ENCODE assay signal across 8 cellular contexts in the genomic region with DNA sequence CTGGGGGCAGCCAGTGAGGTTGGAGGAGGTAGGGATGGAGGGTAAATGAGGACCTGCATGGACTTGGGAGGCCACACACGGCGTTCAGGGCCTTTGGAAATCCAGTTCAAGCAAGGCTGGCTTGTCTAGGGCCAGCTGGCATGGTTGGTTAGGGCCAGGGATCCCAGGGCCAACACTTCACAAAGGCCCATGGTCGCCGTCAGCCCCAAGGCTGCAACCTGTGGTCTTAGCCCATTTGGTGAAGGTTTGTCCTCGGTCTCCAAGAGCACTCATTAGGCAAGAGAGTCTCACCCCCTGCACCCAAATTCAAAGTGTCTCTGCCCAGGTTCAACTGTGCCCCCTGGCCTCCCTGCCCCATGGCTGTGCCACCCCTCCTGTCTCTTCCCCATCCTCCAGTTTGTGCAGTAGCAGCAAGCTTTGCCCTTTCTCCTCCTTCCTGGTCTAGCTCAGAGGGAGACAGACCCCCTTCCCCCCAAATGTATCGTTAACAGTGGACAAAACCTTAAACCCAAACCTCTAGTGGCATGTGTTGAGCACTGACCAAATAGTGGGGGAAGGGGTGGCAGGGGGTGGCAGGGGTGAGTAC.
A peak's percentile ranks its signal among the peaks of the same experiment; 100 is the strongest.
DNase-seq lines count a peak whose midpoint lies in the region; ATAC-seq and TF ChIP-seq lines count a peak whose summit lies in the region.

No MANE protein-coding gene starts in this region.

- ATAC-seq in GM23338 (peak; percentile 1; the same call in 1 of the 3 replicates), GM21529 (IDR thresholded peaks at IDR 0.05; ENCODE audit: unreplicated experiment) (no peak)

- H3K27ac ChIP-seq in GM23338 (ENCODE audit: low read depth) (no peak overlapping the region), PC-9 (no peak overlapping the region), trophoblast cell (ENCODE audit: low read depth, low read length) (no peak overlapping the region)

- no peak overlapping the region for H2BK120ac ChIP-seq in trophoblast cell (ENCODE audit: insufficient read depth, low read length, poor library complexity)

- H3K18ac ChIP-seq in trophoblast cell (ENCODE audit: low read length), result no peak overlapping the region

- H3K36me3 ChIP-seq in GM23338 (ENCODE audit: insufficient read depth) (no peaks in the 10 kb centered on the region), PC-9 (ENCODE audit: low read depth) (no peaks in the 10 kb centered on the region), trophoblast cell (ENCODE audit: control insufficient read depth in 1 of 2, insufficient read depth in 2 of 2, low read length in 2 of 2) (no peaks in the 10 kb centered on the region)

- no peak overlapping the region for H2BK12ac ChIP-seq in trophoblast cell (ENCODE audit: low read length)

- H3F3A ChIP-seq in GM23338 (replicated peaks; ENCODE audit: low read depth) (0 out of 2 replicates have a peak, but pooled peaks cover 3% of the 10 kb centered on the region), PC-9 (ENCODE audit: insufficient read depth, low read depth) (peaks cover 23% of the 10 kb centered on the region)

- H4K12ac ChIP-seq in trophoblast cell (ENCODE audit: low read depth, low read length), result no peak overlapping the region

- H3K4me3 Mint-ChIP-seq in GM23338, result peak overlapping the region; percentile 82

- H4K20me1 ChIP-seq in GM23338 (replicated peaks; ENCODE audit: insufficient read depth), result no peaks in the 10 kb centered on the region
- no peaks in the 10 kb centered on the region for H4K20me1 ChIP-seq in PC-9 (ENCODE audit: insufficient read depth)

- no CpG with 5 or more reads among the region's 6 CpGs for WGBS in trophoblast cell (ENCODE audit: extremely low coverage, insufficient coverage, insufficient read length)

- peak overlapping the region; percentile 24 for H4K8ac ChIP-seq in trophoblast cell (ENCODE audit: low read depth, low read length)

- no peak overlapping the region for H3K23ac ChIP-seq in trophoblast cell (ENCODE audit: low read length)

- no peak overlapping the region for H3K9ac ChIP-seq in trophoblast cell (ENCODE audit: low read length)

- H3K27ac Mint-ChIP-seq in GM23338, result no peak overlapping the region

- no peak overlapping the region for H3K4ac ChIP-seq in trophoblast cell (ENCODE audit: low read depth, low read length)

- H3K9me2 ChIP-seq in GM23338 (ENCODE audit: insufficient read depth), result no peaks in the 10 kb centered on the region
- H3K9me2 ChIP-seq in PC-9 (ENCODE audit: insufficient read depth), result no peaks in the 10 kb centered on the region

- H2AK5ac ChIP-seq in trophoblast cell (ENCODE audit: low read length), result no peak overlapping the region

- peaks cover 8% of the 10 kb centered on the region; the same call in 2 of the 3 replicates for H3K4me1 Mint-ChIP-seq in GM23338

- DNase-seq in GM23338 (ENCODE audit: low spot score) (no peak), PC-9 (no peak), epithelial cell of proximal tubule (ENCODE audit: low read depth) (no peak), trophoblast cell (no peak), GM10248 (ENCODE audit: extremely low spot score) (no peak), NCI-H748 treated with DMSO at 0.1 percent for 48 hours (lab: John Stamatoyannopoulos, UW) (no peak)
- DNase-seq in activated T-cell treated with anti-CD3 and anti-CD28 coated beads, Interleukin-2, amount 50 U/mL, for 1 hour, result no peak

- peak overlapping the region; percentile 92 for H3K4me3 ChIP-seq in GM23338
- H3K4me3 ChIP-seq in PC-9, result peak overlapping the region; percentile 77; the same call in 1 of the 2 replicates
- peak overlapping the region; percentile 82 for H3K4me3 ChIP-seq in epithelial cell of proximal tubule (ENCODE audit: low read depth, low read length)
- H3K4me3 ChIP-seq in trophoblast cell (ENCODE audit: low read depth, low read length), result no peak overlapping the region

- intact Hi-C loops in PC-9 (cut with micrococcal nuclease; ENCODE audit: unreplicated experiment), result no loop called here

- no peak overlapping the region for H3K14ac ChIP-seq in trophoblast cell (ENCODE audit: low read length)

- CTCF ChIA-PET in PC-9 (lab: Charles Lee), result interaction anchor here (0.7 to 3.7 kb wide), 2 partner anchors 81 to 182 kb away, joined by 5 to 25 read pairs; a partner anchor contains a TSS
- CTCF ChIA-PET in GM10248 (lab: Yijun Ruan, JAX), result interaction anchor here (0.8 to 6.3 kb wide), 23 partner anchors 10 to 1019 kb away, joined by 3 to 48 read pairs (median 4); a partner anchor contains a TSS

- H3K9me3 Mint-ChIP-seq in GM23338, result no peaks in the 10 kb centered on the region; the same call in 2 of the 3 replicates

- H3K4me1 ChIP-seq in GM23338 (ENCODE audit: insufficient read depth) (peaks cover 7% of the 10 kb centered on the region; the same call in 1 of the 2 replicates), PC-9 (replicated peaks; ENCODE audit: insufficient read depth) (peaks cover 25% of the 10 kb centered on the region), trophoblast cell (ENCODE audit: control insufficient read depth in 1 of 2, insufficient read depth in 2 of 2, low read length in 2 of 2) (peaks cover 14 to 15% of the 10 kb centered on the region in 2 experiments)

- H2BK5ac ChIP-seq in trophoblast cell (ENCODE audit: low read depth, low read length, poor library complexity), result no peak overlapping the region

- TF ChIP-seq CTCF in GM23338 (conservative IDR thresholded peaks at IDR 0.05; ENCODE audit: low read depth in 2 of 2) (no peak), PC-9 (conservative IDR thresholded peaks at IDR 0.05) (no peak), epithelial cell of proximal tubule (conservative IDR thresholded peaks at IDR 0.05; ENCODE audit: low read depth, low read length) (no peak), GM10248 (IDR thresholded peaks at IDR 0.05; ENCODE audit: control extremely low read depth, extremely low read depth, low read depth, missing control alignments) (no peak)

- peaks cover 9% of the 10 kb centered on the region for H3K27me3 Mint-ChIP-seq in GM23338 (ENCODE audit: insufficient read depth, low read depth, poor library complexity)

- H4K91ac ChIP-seq in trophoblast cell (ENCODE audit: low read depth, low read length), result no peak overlapping the region

- H3K4me2 ChIP-seq in GM23338 (peak overlapping the region; percentile 99), PC-9 (peak overlapping the region; percentile 94), trophoblast cell (ENCODE audit: low read length) (peak overlapping the region; percentile 97)

- H3K36me3 Mint-ChIP-seq in GM23338 (ENCODE audit: low read depth), result no peaks in the 10 kb centered on the region; the same call in 2 of the 3 replicates

- no TSS peak for BruUV-seq in PC-9 (replicated peaks; lab: Mats Ljungman, UMichigan)

- H3K27me3 ChIP-seq in GM23338 (ENCODE audit: insufficient read depth), result no peaks in the 10 kb centered on the region
- no peaks in the 10 kb centered on the region for H3K27me3 ChIP-seq in PC-9 (ENCODE audit: insufficient read depth, low read depth)
- H3K27me3 ChIP-seq in trophoblast cell (ENCODE audit: insufficient read depth, low read length), result no peaks in the 10 kb centered on the region

- H2AFZ ChIP-seq in GM23338, result peak overlapping the region; percentile 100
- peak overlapping the region; percentile 97; the same call in 1 of the 2 replicates for H2AFZ ChIP-seq in PC-9
- no peak overlapping the region for H2AFZ ChIP-seq in trophoblast cell (ENCODE audit: insufficient read depth, low read length, poor library complexity)

- H3K79me1 ChIP-seq in trophoblast cell (ENCODE audit: low read length), result peaks cover 17% of the 10 kb centered on the region

- POLR2A ChIA-PET in PC-9 (lab: Charles Lee; ENCODE audit: unreplicated experiment) (interaction anchor here (0.6 kb wide), 1 partner anchor 127 kb away, joined by 3 read pairs; no protein-coding TSS in a partner anchor), GM10248 (lab: Yijun Ruan, JAX) (no interaction called here)

- H3K9me3 ChIP-seq in PC-9 (ENCODE audit: insufficient read depth, low read depth) (no peaks in the 10 kb centered on the region), trophoblast cell (ENCODE audit: insufficient read depth, low read depth, low read length) (peaks cover 2% of the 10 kb centered on the region)

- no peaks in the 10 kb centered on the region for H3K79me2 ChIP-seq in GM23338 (replicated peaks; ENCODE audit: insufficient read depth)
- H3K79me2 ChIP-seq in PC-9 (ENCODE audit: low read depth), result no peaks in the 10 kb centered on the region
- no peaks in the 10 kb centered on the region for H3K79me2 ChIP-seq in trophoblast cell (ENCODE audit: control insufficient read depth, insufficient read depth, low read length, poor library complexity)

TF ChIP-seq in GM23338, 12 proteins besides CTCF, POLR2A, EP300 and RAD21 (continues in another document):
- TF ChIP-seq ZNF114 (CRISPR knock-in tag; IDR thresholded peaks at IDR 0.05), result no peak
- TF ChIP-seq, protein P1, sequence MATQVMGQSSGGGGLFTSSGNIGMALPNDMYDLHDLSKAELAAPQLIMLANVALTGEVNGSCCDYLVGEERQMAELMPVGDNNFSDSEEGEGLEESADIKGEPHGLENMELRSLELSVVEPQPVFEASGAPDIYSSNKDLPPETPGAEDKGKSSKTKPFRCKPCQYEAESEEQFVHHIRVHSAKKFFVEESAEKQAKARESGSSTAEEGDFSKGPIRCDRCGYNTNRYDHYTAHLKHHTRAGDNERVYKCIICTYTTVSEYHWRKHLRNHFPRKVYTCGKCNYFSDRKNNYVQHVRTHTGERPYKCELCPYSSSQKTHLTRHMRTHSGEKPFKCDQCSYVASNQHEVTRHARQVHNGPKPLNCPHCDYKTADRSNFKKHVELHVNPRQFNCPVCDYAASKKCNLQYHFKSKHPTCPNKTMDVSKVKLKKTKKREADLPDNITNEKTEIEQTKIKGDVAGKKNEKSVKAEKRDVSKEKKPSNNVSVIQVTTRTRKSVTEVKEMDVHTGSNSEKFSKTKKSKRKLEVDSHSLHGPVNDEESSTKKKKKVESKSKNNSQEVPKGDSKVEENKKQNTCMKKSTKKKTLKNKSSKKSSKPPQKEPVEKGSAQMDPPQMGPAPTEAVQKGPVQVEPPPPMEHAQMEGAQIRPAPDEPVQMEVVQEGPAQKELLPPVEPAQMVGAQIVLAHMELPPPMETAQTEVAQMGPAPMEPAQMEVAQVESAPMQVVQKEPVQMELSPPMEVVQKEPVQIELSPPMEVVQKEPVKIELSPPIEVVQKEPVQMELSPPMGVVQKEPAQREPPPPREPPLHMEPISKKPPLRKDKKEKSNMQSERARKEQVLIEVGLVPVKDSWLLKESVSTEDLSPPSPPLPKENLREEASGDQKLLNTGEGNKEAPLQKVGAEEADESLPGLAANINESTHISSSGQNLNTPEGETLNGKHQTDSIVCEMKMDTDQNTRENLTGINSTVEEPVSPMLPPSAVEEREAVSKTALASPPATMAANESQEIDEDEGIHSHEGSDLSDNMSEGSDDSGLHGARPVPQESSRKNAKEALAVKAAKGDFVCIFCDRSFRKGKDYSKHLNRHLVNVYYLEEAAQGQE (IDR thresholded peaks at IDR 0.05; ENCODE audit: unreplicated experiment), result no peak
- TF ChIP-seq EZH2 (IDR thresholded peaks at IDR 0.05; ENCODE audit: low read depth, unreplicated experiment), result no peak
